In the genomic region with DNA sequence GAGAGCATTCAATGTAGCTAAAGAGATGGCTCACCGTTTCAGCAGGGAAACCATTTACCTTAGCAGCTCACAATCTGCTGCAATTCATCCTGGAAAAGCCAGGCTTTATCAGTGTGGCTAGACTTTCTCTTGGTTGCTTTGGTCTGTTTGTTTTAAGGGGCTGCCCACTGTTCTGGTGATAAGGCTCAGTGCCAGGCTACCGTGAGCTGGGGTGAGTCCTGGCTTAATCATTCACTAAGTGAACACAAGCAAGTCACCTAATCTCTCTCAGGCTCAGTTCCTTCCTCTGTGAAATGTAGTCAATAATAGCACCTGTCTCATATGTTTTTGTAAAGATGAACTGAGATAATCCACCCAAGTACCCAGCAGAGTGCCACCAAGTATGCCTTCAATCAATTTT, we compare ENCODE assay signal across 26 cellular contexts.
DNase-seq lines count a peak whose midpoint lies in the region; ATAC-seq, FAIRE-seq and TF ChIP-seq lines count a peak whose summit lies in the region.
"Had no signal": no experiment of that assay in that cellular context is flagged by ENCODE, and none has a peak within 500 bp of the region (broad histone marks: within the 10 kb centered on the region; RNA-seq: fewer than 3 reads in every experiment).

No MANE protein-coding gene starts in this region.

- H3K9ac ChIP-seq in mesendoderm (ENCODE audit: low read length): no peak overlapping the region
- H3K9ac ChIP-seq: BLaER1 had no signal

- H3K4ac ChIP-seq in mesendoderm (ENCODE audit: low read depth, low read length): no peak overlapping the region

- POLR2A ChIA-PET in activated CD4-positive, alpha-beta memory T cell treated with anti-CD3 and anti-CD28 coated beads for 36 hours (lab: Charles Lee): no interaction called here

- no peak overlapping the region for H2BK15ac ChIP-seq in mesendoderm (replicated peaks; ENCODE audit: low read depth)

- DNase-seq in NCI-H146 treated with DMSO at 0.1 percent for 48 hours (lab: John Stamatoyannopoulos, UW; ENCODE audit: unreplicated experiment) (peak; percentile 13), NCI-H146 (lab: John Stamatoyannopoulos, UW) (no peak), coronary artery (ENCODE audit: low spot score) (peak; percentile 21), mesendoderm (peak; percentile 10), small intestine (peak; percentile 38), spleen (no peak)
- no peak for DNase-seq in activated CD4-positive, alpha-beta memory T cell treated with anti-CD3 and anti-CD28 coated beads for 36 hours
- DNase-seq: ACHN; Caco-2; CD4-positive, alpha-beta T cell; DND-41; MG63; NCI-H1048; NCI-H1417 treated with DMSO at 0.1 percent for 48 hours; NCI-H1930; NCI-H2171 treated with DMSO at 0.1 percent for 48 hours; NCI-H524 treated with DMSO at 0.1 percent for 48 hours; NCI-H82; SIG-M5 had no signal

- H3K9me3 Mint-ChIP-seq in activated CD4-positive, alpha-beta memory T cell treated with anti-CD3 and anti-CD28 coated beads for 36 hours: peaks cover 12% of the 10 kb centered on the region

- intact Hi-C loops in activated CD4-positive, alpha-beta memory T cell treated with anti-CD3 and anti-CD28 coated beads for 36 hours (cut with micrococcal nuclease): no loop called here
- intact Hi-C loops in spleen (cut with DNase I; ENCODE audit: low total_unique reads): no loop called here

- no peak overlapping the region for H2AK5ac ChIP-seq in mesendoderm (ENCODE audit: low read length)

- H3K36me3 ChIP-seq in mesendoderm (ENCODE audit: control insufficient read depth, insufficient read depth, low read length) (no peaks in the 10 kb centered on the region), small intestine (ENCODE audit: control insufficient read depth in 2 of 2, insufficient read depth in 2 of 2, low read length in 2 of 2) (no peaks in the 10 kb centered on the region), spleen (no peaks in the 10 kb centered on the region)
- H3K36me3 ChIP-seq: BLaER1, MG63 had no signal

- H3K27me3 Mint-ChIP-seq in activated CD4-positive, alpha-beta memory T cell treated with anti-CD3 and anti-CD28 coated beads for 36 hours: no peaks in the 10 kb centered on the region

- H3K27me3 ChIP-seq in mesendoderm (ENCODE audit: insufficient read depth, low read length, poor library complexity) (no peaks in the 10 kb centered on the region), small intestine (ENCODE audit: control insufficient read depth in 2 of 2, insufficient read depth in 2 of 2, low read length in 2 of 2) (no peaks in the 10 kb centered on the region), spleen (replicated peaks in 1 of 7) (no peaks in the 10 kb centered on the region)
- H3K27me3 ChIP-seq: BLaER1, MG63 had no signal

- TF ChIP-seq CTCF in coronary artery (IDR thresholded peaks at IDR 0.05) (no peak), spleen (IDR thresholded peaks at IDR 0.05 in 8 of 11, conservative IDR thresholded peaks at IDR 0.05 in 3 of 11) (no peak)

- H3K27ac ChIP-seq in coronary artery (no peak overlapping the region), mesendoderm (ENCODE audit: low read depth, low read length) (no peak overlapping the region), small intestine (ENCODE audit: low read depth in 1 of 2, low read length in 1 of 2) (no peak overlapping the region), spleen (no peak overlapping the region)
- H3K27ac ChIP-seq: 22Rv1, BLaER1 had no signal

- no peaks in the 10 kb centered on the region for H3K79me1 ChIP-seq in mesendoderm (ENCODE audit: low read length)

- no peak overlapping the region for H3K56ac ChIP-seq in mesendoderm (ENCODE audit: low read length)

- no peaks in the 10 kb centered on the region for H3K4me1 ChIP-seq in mesendoderm (ENCODE audit: control insufficient read depth, low read depth, low read length)
- H3K4me1 ChIP-seq in small intestine (ENCODE audit: control insufficient read depth in 2 of 2, insufficient read depth in 1 of 2, low read depth in 1 of 2, low read length in 1 of 2): no peaks in the 10 kb centered on the region
- no peaks in the 10 kb centered on the region for H3K4me1 ChIP-seq in spleen
- H3K4me1 ChIP-seq: Caco-2 had no signal

- H2BK120ac ChIP-seq in mesendoderm (ENCODE audit: low read depth, low read length): no peak overlapping the region

- no peak overlapping the region for H3K18ac ChIP-seq in mesendoderm (ENCODE audit: low read length)

- no peaks in the 10 kb centered on the region for H3K79me2 ChIP-seq in mesendoderm (ENCODE audit: control insufficient read depth, insufficient read depth, low read length)

- WGBS in mesendoderm (ENCODE audit: extremely low coverage, insufficient coverage, low lambda C conversion rate): no CpG with 5 or more reads among the region's 2 CpGs
- 5 to 23% (median 7%) methylated on average over 2 of the region's 2 CpGs for WGBS in small intestine, 3 donors
- 34 to 44% (median 36%) methylated on average over 2 of the region's 2 CpGs for WGBS in spleen, 5 donors

- no peak for TF ChIP-seq POLR2A in spleen (IDR thresholded peaks at IDR 0.05)

- H3K4me3 ChIP-seq in coronary artery (no peak overlapping the region), mesendoderm (ENCODE audit: low read length) (no peak overlapping the region), small intestine (ENCODE audit: low read depth in 1 of 2, low read length in 2 of 2) (no peak overlapping the region), spleen (no peak overlapping the region)
- H3K4me3 ChIP-seq: BLaER1, GM12878, K562, MG63 had no signal

- no peak overlapping the region for H3K27ac Mint-ChIP-seq in activated CD4-positive, alpha-beta memory T cell treated with anti-CD3 and anti-CD28 coated beads for 36 hours
- H3K27ac Mint-ChIP-seq: CD4-positive, alpha-beta T cell had no signal

- H3K9me3 ChIP-seq in small intestine (ENCODE audit: control insufficient read depth, low read depth) (no peaks in the 10 kb centered on the region), spleen (peaks cover 0 to 19% (median 10%) of the 10 kb centered on the region in 8 donors)
- H3K9me3 ChIP-seq: Caco-2, MG63 had no signal

- no peak overlapping the region for H4K5ac ChIP-seq in mesendoderm (ENCODE audit: low read length)

- CTCF ChIA-PET in activated CD4-positive, alpha-beta memory T cell treated with anti-CD3 and anti-CD28 coated beads for 36 hours (lab: Charles Lee): no interaction called here

- no peaks in the 10 kb centered on the region for H3K4me1 Mint-ChIP-seq in activated CD4-positive, alpha-beta memory T cell treated with anti-CD3 and anti-CD28 coated beads for 36 hours (ENCODE audit: low read depth)

- no peak overlapping the region for H4K8ac ChIP-seq in mesendoderm (ENCODE audit: low read depth, low read length)

- H3K4me2 ChIP-seq in mesendoderm (ENCODE audit: low read length): no peak overlapping the region

- ATAC-seq in HG03135 (IDR thresholded peaks at IDR 0.05; ENCODE audit: unreplicated experiment): no peak
- ATAC-seq: GM12878, K562, Panc1 had no signal

- no peak overlapping the region for H2BK5ac ChIP-seq in mesendoderm (ENCODE audit: low read length)

- no peak overlapping the region for H3K23ac ChIP-seq in mesendoderm (ENCODE audit: low read length)

- FAIRE-seq in small intestine (lab: Jason Lieb, UNC): no peak
- FAIRE-seq: GM12878, GM19239, K562 had no signal

- H3K36me3 Mint-ChIP-seq in activated CD4-positive, alpha-beta memory T cell treated with anti-CD3 and anti-CD28 coated beads for 36 hours: no peaks in the 10 kb centered on the region

- H3K4me3 Mint-ChIP-seq in activated CD4-positive, alpha-beta memory T cell treated with anti-CD3 and anti-CD28 coated beads for 36 hours: no peak overlapping the region
- H3K4me3 Mint-ChIP-seq: CD4-positive, alpha-beta T cell had no signal

Comparison
In these comparisons a context has a peak if more than half of its experiments do, and no peak if none do; other contexts are left out.
1. DNase-seq: peak in NCI-H146 treated with DMSO at 0.1 percent for 48 hours (single experiment), coronary artery (single experiment), mesendoderm (single experiment) and small intestine (single experiment); none in NCI-H146 (single experiment), activated CD4-positive, alpha-beta memory T cell treated with anti-CD3 and anti-CD28 coated beads for 36 hours (single experiment) and spleen (single experiment).